ENCODE assay signal across 20 cellular contexts in the genomic region with DNA sequence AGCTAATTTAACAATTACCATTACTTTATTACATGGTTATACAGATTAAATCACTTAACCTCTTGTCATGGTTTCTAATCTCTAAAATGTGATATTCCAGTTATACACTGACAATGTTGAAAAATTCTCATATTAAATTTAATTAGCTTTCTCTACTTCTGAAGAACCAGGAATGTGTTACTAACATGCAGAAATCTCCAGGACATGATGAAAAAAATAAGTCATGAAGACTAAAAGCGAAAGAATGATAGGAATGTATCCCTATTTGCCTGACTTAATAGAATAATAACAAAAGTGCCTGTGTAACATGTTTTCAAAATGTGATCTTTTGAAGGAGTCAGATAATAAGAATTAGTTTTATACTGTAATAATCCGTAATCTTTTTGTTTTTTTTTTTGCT.
DNase-seq lines count a peak whose midpoint lies in the region; ATAC-seq and TF ChIP-seq lines count a peak whose summit lies in the region.
"Had no signal": no experiment of that assay in that cellular context is flagged by ENCODE, and none has a peak within 500 bp of the region (broad histone marks: within the 10 kb centered on the region; RNA-seq: fewer than 3 reads in every experiment).

No MANE protein-coding gene starts in this region.

- POLR2A ChIA-PET in T-cell (lab: Charles Lee) = no interaction called here

- no peak overlapping the region for H3K27ac Mint-ChIP-seq in immature natural killer cell
- no peak overlapping the region for H3K27ac Mint-ChIP-seq in T-cell
- H3K27ac Mint-ChIP-seq: activated T-cell treated with anti-CD3 and anti-CD28 coated beads, Interleukin-2, amount 50 U/mL, for 24 hours; B cell had no signal

- ATAC-seq in T-cell (replicated peaks in 1 of 4) = no peak
- ATAC-seq: gastroesophageal sphincter had no signal

- no peaks in the 10 kb centered on the region for H3K36me3 Mint-ChIP-seq in immature natural killer cell
- H3K36me3 Mint-ChIP-seq in T-cell = no peaks in the 10 kb centered on the region

- H3K27me3 Mint-ChIP-seq in immature natural killer cell (ENCODE audit: low read depth in 3 of 3) (peaks cover 0 to 1% (median 0%) of the 10 kb centered on the region in 3 donors), T-cell (no peaks in the 10 kb centered on the region)
- H3K27me3 Mint-ChIP-seq: activated T-cell treated with anti-CD3 and anti-CD28 coated beads, Interleukin-2, amount 50 U/mL, for 24 hours; B cell had no signal

- in situ Hi-C loops in GM13976 (cut with MboI; ENCODE audit: low sequenced_read_pairs, unreplicated experiment) = no loop called here

- TF ChIP-seq CTCF in AG09309 (IDR thresholded peaks at IDR 0.05; ENCODE audit: control insufficient read depth, insufficient read depth, low read depth, low read length, missing control alignments) = no peak
- no peak for TF ChIP-seq CTCF in cardiac fibroblast (IDR thresholded peaks at IDR 0.05; ENCODE audit: low read depth, low read length)
- TF ChIP-seq CTCF in GM13976 (IDR thresholded peaks at IDR 0.05; ENCODE audit: borderline replicate concordance, control extremely low read depth, extremely low read depth, insufficient read depth, missing control alignments) = no peak

- H3K4me3 ChIP-seq in AG09309 (ENCODE audit: control insufficient read depth, low read depth, low read length) (no peak overlapping the region), cardiac fibroblast (replicated peaks in 1 of 2; ENCODE audit: low read depth in 2 of 2, low read length in 2 of 2) (no peak overlapping the region)
- H3K4me3 ChIP-seq: gastroesophageal sphincter, PC-9, prostate gland, tibial nerve had no signal

- H3K4me3 Mint-ChIP-seq in immature natural killer cell (no peak overlapping the region), T-cell (no peak overlapping the region)
- H3K4me3 Mint-ChIP-seq: activated T-cell treated with anti-CD3 and anti-CD28 coated beads, Interleukin-2, amount 50 U/mL, for 24 hours; B cell had no signal

- DNase-seq in AG09309 (ENCODE audit: low read depth) (peak; percentile 11), LHCN-M2 (ENCODE audit: low read depth) (peak; percentile 62), cardiac fibroblast (ENCODE audit: low read depth in 2 of 2) (peak; percentile 60 to 79), kidney tubule cell (ENCODE audit: low spot score) (peak; percentile 57), immature natural killer cell (no peak), GM13976 (ENCODE audit: low spot score) (no peak), T-cell (no peak), midbrain (lab: John Stamatoyannopoulos, UW) (no peak)
- DNase-seq: activated CD4-positive, alpha-beta T cell treated with anti-CD3 and anti-CD28 coated beads for 4 hours; activated T-cell treated with anti-CD3 and anti-CD28 coated beads, Interleukin-2, amount 50 U/mL, for 24 hours; DMS79; islet precursor cell; NCI-H1092 treated with DMSO at 0.1 percent for 48 hours; PC-9; stimulated activated CD4-positive, alpha-beta T cell treated with anti-CD3 and anti-CD28 coated beads, Interleukin-2, amount 100 ng/mL, for 24 hours; T-helper 2 cell had no signal

- peaks cover 3 to 33% (median 11%) of the 10 kb centered on the region in 6 donors for H3K9me3 Mint-ChIP-seq in immature natural killer cell
- H3K9me3 Mint-ChIP-seq in T-cell = peaks cover 3 to 23% (median 18%) of the 10 kb centered on the region in 3 donors

- H3K4me1 Mint-ChIP-seq in immature natural killer cell (no peaks in the 10 kb centered on the region), T-cell (no peaks in the 10 kb centered on the region)
- H3K4me1 Mint-ChIP-seq: B cell had no signal

- CTCF ChIA-PET in T-cell (lab: Charles Lee) = no interaction called here

Comparison
In these comparisons a context has a peak if more than half of its experiments do, and no peak if none do; other contexts are left out.
1. DNase-seq: peak in AG09309 (single experiment), LHCN-M2 (single experiment), cardiac fibroblast (2 of 2) and kidney tubule cell (single experiment); none in immature natural killer cell (0 of 3), GM13976 (single experiment), T-cell (0 of 34) and midbrain (single experiment).